8 cellular contexts compared by ENCODE assay signal in genomic region chr15:71448688-71449114, GRCh38.
DNase-seq lines count a peak whose midpoint lies in the region; ATAC-seq and TF ChIP-seq lines count a peak whose summit lies in the region.

No MANE protein-coding gene starts in this region.

- TF ChIP-seq CTCF in WI38 (IDR thresholded peaks at IDR 0.05; ENCODE audit: low read depth, low read length) (peak; percentile 79), heart left ventricle (IDR thresholded peaks at IDR 0.05) (peak; percentile 75 to 97 (median 92)), sigmoid colon (IDR thresholded peaks at IDR 0.05) (peak; percentile 65 to 91 (median 86))

- no peaks in the 10 kb centered on the region for H3K9me3 ChIP-seq in heart left ventricle
- H3K9me3 ChIP-seq in sigmoid colon, result no peaks in the 10 kb centered on the region

- H3K27ac ChIP-seq in heart left ventricle (peak overlapping the region in 11 of 12 donors; percentile 22 to 84 (median 57)), sigmoid colon (no peak overlapping the region)

- TF ChIP-seq POLR2A in heart left ventricle (IDR thresholded peaks at IDR 0.05), result no peak
- no peak for TF ChIP-seq POLR2A in sigmoid colon (IDR thresholded peaks at IDR 0.05)

- ATAC-seq in heart left ventricle, result peak; percentile 56 to 78 (median 64)
- no peak for ATAC-seq in stimulated activated naive CD8-positive, alpha-beta T cell treated with anti-CD3 and anti-CD28 coated beads, Interleukin-15, Interleukin-2, amounts not matched to agents 100 U/mL and 50 U/mL, for 24 hours

- intact Hi-C loops in heart left ventricle (cut with DNase I), result loop anchor here in 9 of 10 donors (1.0 to 10.0 kb wide), 13 partner anchors 129 to 686 kb away; partner anchors contain the start of genes LRRC49 (in 4 of the 9) and THAP10 (in 4 of the 9)
- intact Hi-C loops in sigmoid colon (cut with DNase I), result loop anchor here (1.0 to 5.0 kb wide), 3 partner anchors 204 to 354 kb away; no protein-coding TSS in a partner anchor

- 52 to 75% (median 63%) methylated on average over 2 of the region's 2 CpGs for WGBS in heart left ventricle, 4 donors
- 80 to 87% methylated on average over 2 of the region's 2 CpGs for WGBS in sigmoid colon, 2 donors

- H3K27me3 ChIP-seq in heart left ventricle, result no peaks in the 10 kb centered on the region
- no peaks in the 10 kb centered on the region for H3K27me3 ChIP-seq in sigmoid colon

- no peak overlapping the region for H3K4me3 ChIP-seq in WI38 (ENCODE audit: low read depth, low read length)
- no peak overlapping the region for H3K4me3 ChIP-seq in heart left ventricle
- no peak overlapping the region for H3K4me3 ChIP-seq in sigmoid colon

- peaks cover 0 to 53% (median 12%) of the 10 kb centered on the region in 12 donors for H3K4me1 ChIP-seq in heart left ventricle
- no peaks in the 10 kb centered on the region for H3K4me1 ChIP-seq in sigmoid colon

- TF ChIP-seq EP300 in sigmoid colon (IDR thresholded peaks at IDR 0.05), result no peak

- DNase-seq in DMS79 (lab: John Stamatoyannopoulos, UW), result peak; percentile 0
- no peak for DNase-seq in DMS79 treated with DMSO at 0.1 percent for 48 hours (lab: John Stamatoyannopoulos, UW)
- peak; percentile 66 for DNase-seq in NCI-H1694 (lab: John Stamatoyannopoulos, UW)
- DNase-seq in heart left ventricle, result peak in 2 of 5 donors; percentile 37 to 52
- DNase-seq in sigmoid colon, result no peak
- no peak for DNase-seq in stimulated activated naive CD8-positive, alpha-beta T cell treated with anti-CD3 and anti-CD28 coated beads, Interleukin-15, Interleukin-2, amounts not matched to agents 100 U/mL and 50 U/mL, for 24 hours
- DNase-seq in activated CD4-positive, CD25-positive, alpha-beta regulatory T cell treated with anti-CD3 and anti-CD28 coated beads, Interleukin-2, amount 50 U/mL, for 72 hours, result no peak

- no peaks in the 10 kb centered on the region for H3K36me3 ChIP-seq in heart left ventricle
- H3K36me3 ChIP-seq in sigmoid colon, result no peaks in the 10 kb centered on the region

Comparison
In these comparisons a context has a peak if more than half of its experiments do, and no peak if none do; other contexts are left out.
1. DNase-seq: peak in DMS79 (single experiment) and NCI-H1694 (single experiment); none in DMS79 treated with DMSO at 0.1 percent for 48 hours (single experiment), sigmoid colon (single experiment), stimulated activated naive CD8-positive, alpha-beta T cell treated with anti-CD3 and anti-CD28 coated beads, Interleukin-15, Interleukin-2, amounts not matched to agents 100 U/mL and 50 U/mL, for 24 hours (single experiment) and activated CD4-positive, CD25-positive, alpha-beta regulatory T cell treated with anti-CD3 and anti-CD28 coated beads, Interleukin-2, amount 50 U/mL, for 72 hours (single experiment).
2. H3K27ac ChIP-seq: peak in heart left ventricle (11 of 12); none in sigmoid colon (0 of 4).
3. Peak in every context shown above with its lines, with median percentiles within 50 percentile points of each other: CTCF ChIP-seq.